In the genomic region with DNA sequence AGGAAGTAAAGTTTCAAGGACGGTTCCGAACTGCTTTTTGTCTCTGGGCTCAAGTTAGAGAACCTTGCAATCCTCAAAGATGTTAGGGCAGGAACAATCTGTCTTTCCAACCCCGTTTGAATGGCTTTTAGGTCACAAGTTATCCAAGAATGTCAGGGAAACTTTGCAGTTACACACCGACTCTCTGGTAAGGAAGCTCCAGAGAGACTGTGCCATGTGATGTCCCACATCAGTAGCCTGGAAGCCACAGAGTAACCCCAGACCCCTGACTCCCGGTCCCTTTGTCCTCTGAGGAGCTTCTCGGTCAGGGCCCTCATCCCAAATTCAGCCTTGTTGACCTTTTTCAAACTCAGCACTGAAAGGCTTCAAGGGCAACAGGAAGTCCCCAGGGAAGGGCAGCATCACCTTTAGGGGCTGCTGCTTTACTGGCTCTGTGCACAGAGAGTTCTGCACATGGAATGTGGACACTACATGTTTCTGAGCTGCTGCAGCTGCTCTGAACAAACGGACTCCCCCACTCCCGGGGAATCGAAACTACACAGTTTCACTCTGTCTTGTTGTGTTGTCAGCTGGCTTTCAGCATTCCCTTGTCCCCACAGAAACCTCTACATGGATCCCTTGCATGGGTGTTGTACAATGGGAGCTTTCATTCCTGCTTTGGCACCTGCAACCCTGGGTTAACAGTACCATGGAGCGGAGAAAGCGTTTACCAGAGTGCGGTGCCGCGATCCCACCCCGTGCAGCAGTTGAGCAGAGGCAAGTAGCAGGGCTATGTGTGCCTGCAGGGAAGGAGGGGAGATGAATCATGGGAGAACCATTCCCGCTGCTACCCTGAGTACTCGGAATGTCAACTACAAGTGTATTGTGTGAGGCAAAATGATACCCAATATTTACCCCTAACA, we compare ENCODE assay signal across 8 cellular contexts.
DNase-seq lines count a peak whose midpoint lies in the region; ATAC-seq lines count a peak whose summit lies in the region.

No MANE protein-coding gene starts in this region.

- peak overlapping the region; percentile 43 for H2BK120ac ChIP-seq in trophoblast cell (ENCODE audit: insufficient read depth, low read length, poor library complexity)

- H3K4me1 Mint-ChIP-seq in natural killer cell treated with Interleukin-12 subunit alpha and Interleukin-12 subunit beta and Interleukin-15 and Interleukin-18, amount 100 ng/mL, for 72 hours (ENCODE audit: low read depth in 2 of 2), result no peaks in the 10 kb centered on the region

- peaks cover 8% of the 10 kb centered on the region for H3K79me1 ChIP-seq in trophoblast cell (ENCODE audit: low read length)

- no peak overlapping the region for H2AK5ac ChIP-seq in trophoblast cell (ENCODE audit: low read length)

- H3K4me2 ChIP-seq in trophoblast cell (ENCODE audit: low read length), result no peak overlapping the region

- no peak overlapping the region for H3K27ac Mint-ChIP-seq in natural killer cell treated with Interleukin-12 subunit alpha and Interleukin-12 subunit beta and Interleukin-15 and Interleukin-18, amount 100 ng/mL, for 72 hours

- H3K27ac ChIP-seq in SJCRH30 (peak overlapping the region; percentile 89), trophoblast cell (ENCODE audit: low read depth, low read length) (peak overlapping the region; percentile 62)

- H3K4me3 Mint-ChIP-seq in natural killer cell treated with Interleukin-12 subunit alpha and Interleukin-12 subunit beta and Interleukin-15 and Interleukin-18, amount 100 ng/mL, for 72 hours, result no peak overlapping the region

- peak overlapping the region; percentile 8 for H4K91ac ChIP-seq in trophoblast cell (ENCODE audit: low read depth, low read length)

- DNase-seq in EH (ENCODE audit: low read depth) (peak; percentile 78), SJCRH30 (peak; percentile 84 to 93), globus pallidus (ENCODE audit: low spot score) (peak; percentile 33), trophoblast cell (peak; percentile 42 to 60), OCI-M2 (lab: John Stamatoyannopoulos, UW; ENCODE audit: unreplicated experiment) (no peak)
- no peak for DNase-seq in stimulated activated CD4-positive, alpha-beta T cell treated with anti-CD3 and anti-CD28 coated beads, Interleukin-2, amount 100 ng/mL, for 24 hours
- no peak for DNase-seq in natural killer cell treated with Interleukin-12 subunit alpha and Interleukin-12 subunit beta and Interleukin-15 and Interleukin-18, amount 100 ng/mL, for 72 hours (ENCODE audit: low spot score)

- peak overlapping the region; percentile 35 for H2BK5ac ChIP-seq in trophoblast cell (ENCODE audit: low read depth, low read length, poor library complexity)

- no peaks in the 10 kb centered on the region for H3K9me3 ChIP-seq in SJCRH30 (replicated peaks)
- no peaks in the 10 kb centered on the region for H3K9me3 ChIP-seq in trophoblast cell (ENCODE audit: insufficient read depth, low read depth, low read length)

- no peak overlapping the region for H3K9ac ChIP-seq in trophoblast cell (ENCODE audit: low read length)

- H3K4ac ChIP-seq in trophoblast cell (ENCODE audit: low read depth, low read length), result no peak overlapping the region

- H3K4me1 ChIP-seq in SJCRH30 (peaks cover 19% of the 10 kb centered on the region), trophoblast cell (ENCODE audit: control insufficient read depth in 1 of 2, insufficient read depth in 2 of 2, low read length in 2 of 2) (peaks cover 11% of the 10 kb centered on the region in 2 experiments)

- peak overlapping the region; percentile 4 for H2BK12ac ChIP-seq in trophoblast cell (ENCODE audit: low read length)

- H2AFZ ChIP-seq in trophoblast cell (ENCODE audit: insufficient read depth, low read length, poor library complexity), result no peak overlapping the region

- peak overlapping the region; percentile 7 for H3K18ac ChIP-seq in trophoblast cell (ENCODE audit: low read length)

- H4K12ac ChIP-seq in trophoblast cell (ENCODE audit: low read depth, low read length), result no peak overlapping the region

- H3K27me3 ChIP-seq in SJCRH30 (no peaks in the 10 kb centered on the region), trophoblast cell (ENCODE audit: insufficient read depth, low read length) (no peaks in the 10 kb centered on the region)

- no peak overlapping the region for H3K23ac ChIP-seq in trophoblast cell (ENCODE audit: low read length)

- no peaks in the 10 kb centered on the region for H3K36me3 Mint-ChIP-seq in natural killer cell treated with Interleukin-12 subunit alpha and Interleukin-12 subunit beta and Interleukin-15 and Interleukin-18, amount 100 ng/mL, for 72 hours

- no CpG with 5 or more reads among the region's 17 CpGs for WGBS in trophoblast cell (ENCODE audit: extremely low coverage, insufficient coverage, insufficient read length)

- H3K4me3 ChIP-seq in SJCRH30 (peak overlapping the region; percentile 45), trophoblast cell (ENCODE audit: low read depth, low read length) (no peak overlapping the region)

- ATAC-seq in HG02763 (IDR thresholded peaks at IDR 0.05; ENCODE audit: unreplicated experiment), result no peak
- no peak for ATAC-seq in natural killer cell treated with Interleukin-12 subunit alpha and Interleukin-12 subunit beta and Interleukin-15 and Interleukin-18, amount 100 ng/mL, for 72 hours

- no peaks in the 10 kb centered on the region for H3K9me3 Mint-ChIP-seq in natural killer cell treated with Interleukin-12 subunit alpha and Interleukin-12 subunit beta and Interleukin-15 and Interleukin-18, amount 100 ng/mL, for 72 hours

- H3K14ac ChIP-seq in trophoblast cell (ENCODE audit: low read length), result no peak overlapping the region

- H3K27me3 Mint-ChIP-seq in natural killer cell treated with Interleukin-12 subunit alpha and Interleukin-12 subunit beta and Interleukin-15 and Interleukin-18, amount 100 ng/mL, for 72 hours, result peaks cover 26 to 45% of the 10 kb centered on the region in 2 donors

- H3K79me2 ChIP-seq in trophoblast cell (ENCODE audit: control insufficient read depth, insufficient read depth, low read length, poor library complexity), result no peaks in the 10 kb centered on the region

- peak overlapping the region; percentile 17 for H4K8ac ChIP-seq in trophoblast cell (ENCODE audit: low read depth, low read length)

- H3K36me3 ChIP-seq in SJCRH30, result no peaks in the 10 kb centered on the region
- H3K36me3 ChIP-seq in trophoblast cell (ENCODE audit: control insufficient read depth in 1 of 2, insufficient read depth in 2 of 2, low read length in 2 of 2), result no peaks in the 10 kb centered on the region

Comparison
In these comparisons a context has a peak if more than half of its experiments do, and no peak if none do; other contexts are left out.
1. DNase-seq: peak in EH (single experiment), SJCRH30 (2 of 2), globus pallidus (single experiment) and trophoblast cell (2 of 2); none in OCI-M2 (single experiment), stimulated activated CD4-positive, alpha-beta T cell treated with anti-CD3 and anti-CD28 coated beads, Interleukin-2, amount 100 ng/mL, for 24 hours (0 of 2) and natural killer cell treated with Interleukin-12 subunit alpha and Interleukin-12 subunit beta and Interleukin-15 and Interleukin-18, amount 100 ng/mL, for 72 hours (single experiment).